In the genomic region with DNA sequence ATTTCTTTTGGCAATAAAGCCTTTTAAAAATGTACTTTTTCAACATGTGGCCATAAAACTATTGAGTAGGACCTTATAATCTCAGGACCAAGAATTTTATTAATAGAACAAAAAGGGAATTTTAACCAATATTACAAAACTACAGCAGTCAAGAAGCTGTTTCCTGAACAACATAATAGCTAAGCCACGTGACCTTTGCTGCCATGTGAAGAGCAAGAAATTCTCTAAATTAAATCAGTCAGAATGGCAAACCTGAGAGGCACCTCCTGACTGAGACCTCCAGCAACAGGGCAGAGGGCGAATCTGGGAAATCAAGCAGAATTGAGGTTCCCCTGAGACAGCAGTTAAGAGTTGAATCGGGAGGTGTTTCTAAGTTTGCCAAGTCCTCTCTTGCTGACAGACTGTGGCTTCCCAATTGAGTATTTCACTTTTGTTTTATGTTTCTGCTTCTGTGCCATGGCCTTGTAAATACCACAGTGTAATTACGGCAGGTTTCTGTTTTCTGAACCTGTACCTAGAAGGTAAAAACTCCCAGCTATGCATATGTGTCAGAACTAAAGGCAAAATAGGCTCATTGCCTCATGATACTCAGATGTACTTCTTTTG, we compare ENCODE assay signal across 14 cellular contexts.
DNase-seq lines count a peak whose midpoint lies in the region; ATAC-seq and TF ChIP-seq lines count a peak whose summit lies in the region.
"Had no signal": no experiment of that assay in that cellular context is flagged by ENCODE, and none has a peak within 500 bp of the region (broad histone marks: within the 10 kb centered on the region; RNA-seq: fewer than 3 reads in every experiment).

No MANE protein-coding gene starts in this region.

- no peaks in the 10 kb centered on the region for H3K36me3 ChIP-seq in WERI-Rb-1
- H3K36me3 ChIP-seq in vagina, result no peaks in the 10 kb centered on the region
- H3K36me3 ChIP-seq in sigmoid colon, result no peaks in the 10 kb centered on the region
- H3K36me3 ChIP-seq in GM23338 (ENCODE audit: insufficient read depth), result no peaks in the 10 kb centered on the region
- H3K36me3 ChIP-seq: SJCRH30 had no signal

- H3K27me3 ChIP-seq in WERI-Rb-1 (ENCODE audit: insufficient read depth, low read depth, severe bottlenecking) (no peaks in the 10 kb centered on the region), vagina (no peaks in the 10 kb centered on the region), sigmoid colon (no peaks in the 10 kb centered on the region), GM23338 (ENCODE audit: insufficient read depth) (no peaks in the 10 kb centered on the region)

- peak; percentile 82 for DNase-seq in GM12865 (ENCODE audit: low read depth)
- DNase-seq in GM19240 (ENCODE audit: insufficient read length, low spot score), result peak; percentile 6
- DNase-seq in WERI-Rb-1, result no peak
- DNase-seq in vagina (ENCODE audit: extremely low spot score in 2 of 2), result no peak
- no peak for DNase-seq in sigmoid colon
- no peak for DNase-seq in GM23338 (ENCODE audit: low spot score)
- DNase-seq: activated CD4-positive, alpha-beta T cell treated with anti-CD3 and anti-CD28 coated beads, Interleukin-2, amount 10 ng/mL, durations not matched to agents 24 days and 14 days; effector CD4-positive, alpha-beta T cell; glutamatergic neuron; NCI-H1930; SJCRH30 had no signal

- no peak overlapping the region for H3K27ac Mint-ChIP-seq in GM23338
- H3K27ac Mint-ChIP-seq: activated CD4-positive, alpha-beta T cell treated with anti-CD3 and anti-CD28 coated beads, Interleukin-2, amount 10 ng/mL, durations not matched to agents 24 days and 14 days; activated naive CD8-positive, alpha-beta T cell had no signal

- no peak overlapping the region for H2AFZ ChIP-seq in GM23338

- WGBS in sigmoid colon, 2 donors, result 67 to 69% methylated on average over 4 of the region's 4 CpGs

- H3K4me3 ChIP-seq in GM12865 (ENCODE audit: low read depth, low read length), result peak overlapping the region; percentile 29
- H3K4me3 ChIP-seq in WERI-Rb-1 (ENCODE audit: low read depth, low read length), result no peak overlapping the region
- no peak overlapping the region for H3K4me3 ChIP-seq in vagina
- no peak overlapping the region for H3K4me3 ChIP-seq in sigmoid colon
- no peak overlapping the region for H3K4me3 ChIP-seq in GM23338
- H3K4me3 ChIP-seq: SJCRH30 had no signal

- H3K4me1 Mint-ChIP-seq in GM23338, result peaks cover 7% of the 10 kb centered on the region; the same call in 2 of the 3 replicates
- H3K4me1 Mint-ChIP-seq: activated CD4-positive, alpha-beta T cell treated with anti-CD3 and anti-CD28 coated beads, Interleukin-2, amount 10 ng/mL, durations not matched to agents 24 days and 14 days had no signal

- H3K9me3 Mint-ChIP-seq in GM23338, result no peaks in the 10 kb centered on the region
- H3K9me3 Mint-ChIP-seq: activated CD4-positive, alpha-beta T cell treated with anti-CD3 and anti-CD28 coated beads, Interleukin-2, amount 10 ng/mL, durations not matched to agents 24 days and 14 days had no signal

- H3K27me3 Mint-ChIP-seq in GM23338 (ENCODE audit: insufficient read depth, low read depth, poor library complexity), result no peaks in the 10 kb centered on the region
- H3K27me3 Mint-ChIP-seq: activated naive CD8-positive, alpha-beta T cell had no signal

- H3K4me1 ChIP-seq in vagina (no peaks in the 10 kb centered on the region), sigmoid colon (peaks cover 0 to 33% (median 11%) of the 10 kb centered on the region in 4 donors), GM23338 (ENCODE audit: insufficient read depth) (no peaks in the 10 kb centered on the region)
- H3K4me1 ChIP-seq: SJCRH30 had no signal

- TF ChIP-seq POLR2A in vagina (IDR thresholded peaks at IDR 0.05) (no peak), sigmoid colon (IDR thresholded peaks at IDR 0.05) (no peak)

- H3K4me2 ChIP-seq in GM23338, result no peak overlapping the region

- H3K27ac ChIP-seq in WERI-Rb-1 (no peak overlapping the region), vagina (no peak overlapping the region), sigmoid colon (no peak overlapping the region), GM23338 (ENCODE audit: low read depth) (no peak overlapping the region)
- H3K27ac ChIP-seq: SJCRH30 had no signal

- H3K9me3 ChIP-seq in WERI-Rb-1 (ENCODE audit: severe bottlenecking) (no peaks in the 10 kb centered on the region), vagina (no peaks in the 10 kb centered on the region), sigmoid colon (no peaks in the 10 kb centered on the region)
- H3K9me3 ChIP-seq: SJCRH30 had no signal

- 0 out of 2 replicates have a peak, but pooled peaks cover 6% of the 10 kb centered on the region for H3K9me2 ChIP-seq in GM23338 (ENCODE audit: insufficient read depth)

- TF ChIP-seq CTCF in GM12865 (IDR thresholded peaks at IDR 0.05; ENCODE audit: insufficient read depth, low read depth, low read length, missing control alignments) (no peak), WERI-Rb-1 (IDR thresholded peaks at IDR 0.05; ENCODE audit: low read depth, low read length) (no peak), vagina (IDR thresholded peaks at IDR 0.05) (no peak), sigmoid colon (IDR thresholded peaks at IDR 0.05) (no peak), GM23338 (conservative IDR thresholded peaks at IDR 0.05; ENCODE audit: low read depth in 2 of 2) (no peak)

- H3F3A ChIP-seq in GM23338 (replicated peaks; ENCODE audit: low read depth), result no peaks in the 10 kb centered on the region

- TF ChIP-seq EP300 in sigmoid colon (IDR thresholded peaks at IDR 0.05), result no peak

- intact Hi-C loops in vagina (cut with DNase I), result no loop called here
- intact Hi-C loops in sigmoid colon (cut with DNase I), result loop anchor here (10.0 kb wide), 1 partner anchor 224 kb away; no protein-coding TSS in a partner anchor

- H4K20me1 ChIP-seq in GM23338 (replicated peaks; ENCODE audit: insufficient read depth), result no peaks in the 10 kb centered on the region

- no peaks in the 10 kb centered on the region for H3K36me3 Mint-ChIP-seq in GM23338 (ENCODE audit: low read depth)
- H3K36me3 Mint-ChIP-seq: activated naive CD8-positive, alpha-beta T cell had no signal

- H3K4me3 Mint-ChIP-seq in GM23338, result no peak overlapping the region
- H3K4me3 Mint-ChIP-seq: activated CD4-positive, alpha-beta T cell treated with anti-CD3 and anti-CD28 coated beads, Interleukin-2, amount 10 ng/mL, durations not matched to agents 24 days and 14 days; activated naive CD8-positive, alpha-beta T cell had no signal

- H3K79me2 ChIP-seq in GM23338 (replicated peaks; ENCODE audit: insufficient read depth), result no peaks in the 10 kb centered on the region

- ATAC-seq in HG02642 (IDR thresholded peaks at IDR 0.05; ENCODE audit: poor library complexity, unreplicated experiment), result peak; percentile 97
- peak; percentile 98 for ATAC-seq in HG03439 (IDR thresholded peaks at IDR 0.05; ENCODE audit: unreplicated experiment)
- ATAC-seq in GM23338, result no peak

TF ChIP-seq in GM23338, 12 proteins besides CTCF, POLR2A, EP300 and RAD21:
- TF ChIP-seq, protein P1, sequence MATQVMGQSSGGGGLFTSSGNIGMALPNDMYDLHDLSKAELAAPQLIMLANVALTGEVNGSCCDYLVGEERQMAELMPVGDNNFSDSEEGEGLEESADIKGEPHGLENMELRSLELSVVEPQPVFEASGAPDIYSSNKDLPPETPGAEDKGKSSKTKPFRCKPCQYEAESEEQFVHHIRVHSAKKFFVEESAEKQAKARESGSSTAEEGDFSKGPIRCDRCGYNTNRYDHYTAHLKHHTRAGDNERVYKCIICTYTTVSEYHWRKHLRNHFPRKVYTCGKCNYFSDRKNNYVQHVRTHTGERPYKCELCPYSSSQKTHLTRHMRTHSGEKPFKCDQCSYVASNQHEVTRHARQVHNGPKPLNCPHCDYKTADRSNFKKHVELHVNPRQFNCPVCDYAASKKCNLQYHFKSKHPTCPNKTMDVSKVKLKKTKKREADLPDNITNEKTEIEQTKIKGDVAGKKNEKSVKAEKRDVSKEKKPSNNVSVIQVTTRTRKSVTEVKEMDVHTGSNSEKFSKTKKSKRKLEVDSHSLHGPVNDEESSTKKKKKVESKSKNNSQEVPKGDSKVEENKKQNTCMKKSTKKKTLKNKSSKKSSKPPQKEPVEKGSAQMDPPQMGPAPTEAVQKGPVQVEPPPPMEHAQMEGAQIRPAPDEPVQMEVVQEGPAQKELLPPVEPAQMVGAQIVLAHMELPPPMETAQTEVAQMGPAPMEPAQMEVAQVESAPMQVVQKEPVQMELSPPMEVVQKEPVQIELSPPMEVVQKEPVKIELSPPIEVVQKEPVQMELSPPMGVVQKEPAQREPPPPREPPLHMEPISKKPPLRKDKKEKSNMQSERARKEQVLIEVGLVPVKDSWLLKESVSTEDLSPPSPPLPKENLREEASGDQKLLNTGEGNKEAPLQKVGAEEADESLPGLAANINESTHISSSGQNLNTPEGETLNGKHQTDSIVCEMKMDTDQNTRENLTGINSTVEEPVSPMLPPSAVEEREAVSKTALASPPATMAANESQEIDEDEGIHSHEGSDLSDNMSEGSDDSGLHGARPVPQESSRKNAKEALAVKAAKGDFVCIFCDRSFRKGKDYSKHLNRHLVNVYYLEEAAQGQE (IDR thresholded peaks at IDR 0.05; ENCODE audit: unreplicated experiment), result no peak
- no peak for TF ChIP-seq ZNF331 (CRISPR knock-in tag; IDR thresholded peaks at IDR 0.05; ENCODE audit: low read depth)
- TF ChIP-seq, protein P2, sequence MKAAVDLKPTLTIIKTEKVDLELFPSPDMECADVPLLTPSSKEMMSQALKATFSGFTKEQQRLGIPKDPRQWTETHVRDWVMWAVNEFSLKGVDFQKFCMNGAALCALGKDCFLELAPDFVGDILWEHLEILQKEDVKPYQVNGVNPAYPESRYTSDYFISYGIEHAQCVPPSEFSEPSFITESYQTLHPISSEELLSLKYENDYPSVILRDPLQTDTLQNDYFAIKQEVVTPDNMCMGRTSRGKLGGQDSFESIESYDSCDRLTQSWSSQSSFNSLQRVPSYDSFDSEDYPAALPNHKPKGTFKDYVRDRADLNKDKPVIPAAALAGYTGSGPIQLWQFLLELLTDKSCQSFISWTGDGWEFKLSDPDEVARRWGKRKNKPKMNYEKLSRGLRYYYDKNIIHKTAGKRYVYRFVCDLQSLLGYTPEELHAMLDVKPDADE (IDR thresholded peaks at IDR 0.05), result no peak
- no peak for TF ChIP-seq ZNF114 (CRISPR knock-in tag; IDR thresholded peaks at IDR 0.05)
- no peak for TF ChIP-seq STAT1 (IDR thresholded peaks at IDR 0.05; ENCODE audit: unreplicated experiment)
- no peak for TF ChIP-seq EZH2 (IDR thresholded peaks at IDR 0.05; ENCODE audit: low read depth, unreplicated experiment)

Comparison
In these comparisons a context has a peak if more than half of its experiments do, and no peak if none do; other contexts are left out.
1. DNase-seq: peak in GM12865 (single experiment) and GM19240 (single experiment); none in WERI-Rb-1 (single experiment), vagina (0 of 2), sigmoid colon (single experiment) and GM23338 (single experiment).